Comparison of ENCODE assay signal across 8 cellular contexts in genomic region chr15:70508561-70509281, GRCh38.
DNase-seq lines count a peak whose midpoint lies in the region; ATAC-seq and TF ChIP-seq lines count a peak whose summit lies in the region.

No MANE protein-coding gene starts in this region.

- H3K27ac ChIP-seq in KMS-11 (no peak overlapping the region), lower lobe of right lung (peak overlapping the region; percentile 53), neuronal stem cell (replicated peaks; ENCODE audit: low read length) (no peak overlapping the region)

- H2AK5ac ChIP-seq in neuronal stem cell (ENCODE audit: low read depth, low read length): no peak overlapping the region

- H3K36me3 ChIP-seq in BE2C (no peaks in the 10 kb centered on the region), KMS-11 (ENCODE audit: insufficient read depth) (no peaks in the 10 kb centered on the region), lower lobe of right lung (no peaks in the 10 kb centered on the region), neuronal stem cell (replicated peaks in 1 of 2; ENCODE audit: control insufficient read depth in 2 of 2, insufficient read depth in 2 of 2, low read length in 2 of 2) (no peaks in the 10 kb centered on the region)

- H2BK120ac ChIP-seq in neuronal stem cell (ENCODE audit: low read depth, low read length): no peak overlapping the region

- H3K27me3 ChIP-seq in BE2C (no peaks in the 10 kb centered on the region), KMS-11 (ENCODE audit: insufficient read depth, low read depth) (no peaks in the 10 kb centered on the region), lower lobe of right lung (ENCODE audit: low read depth) (no peaks in the 10 kb centered on the region), neuronal stem cell (ENCODE audit: control insufficient read depth in 3 of 3, insufficient read depth in 3 of 3, low read depth in 1 of 3, low read length in 3 of 3) (no peaks in the 10 kb centered on the region)

- H2BK12ac ChIP-seq in neuronal stem cell (ENCODE audit: low read length): no peak overlapping the region

- TF ChIP-seq CTCF in BE2C (IDR thresholded peaks at IDR 0.05; ENCODE audit: low read depth, low read length): peak; percentile 19; the same call in 1 of the 2 replicates
- 0 out of 2 replicates have a peak, but pooled peaks have one; percentile 20 for TF ChIP-seq CTCF in KMS-11 (conservative IDR thresholded peaks at IDR 0.05; ENCODE audit: low read depth, low read length)
- no peak for TF ChIP-seq CTCF in lower lobe of right lung (IDR thresholded peaks at IDR 0.05)

- H4K91ac ChIP-seq in neuronal stem cell (ENCODE audit: low read depth, low read length, poor library complexity): no peak overlapping the region

- H2BK5ac ChIP-seq in neuronal stem cell (ENCODE audit: low read length): no peak overlapping the region

- DNase-seq in BE2C: no peak
- DNase-seq in activated naive CD4-positive, alpha-beta T cell treated with anti-CD3 and anti-CD28 coated beads, Interleukin-2, amount 50 U/mL, for 16 hours: peak; percentile 46
- DNase-seq in lower lobe of right lung: peak; percentile 73
- DNase-seq in RPMI8226: no peak
- DNase-seq in neuronal stem cell (ENCODE audit: low spot score): no peak
- DNase-seq in DMS153 treated with DMSO at 0.1 percent for 48 hours (lab: John Stamatoyannopoulos, UW; ENCODE audit: unreplicated experiment): no peak

- no peak overlapping the region for H2BK15ac ChIP-seq in neuronal stem cell (ENCODE audit: low read length)

- H4K8ac ChIP-seq in neuronal stem cell (ENCODE audit: low read depth, low read length): no peak overlapping the region

- H2AFZ ChIP-seq in KMS-11 (ENCODE audit: low read depth) (0 out of 2 replicates have a peak overlapping the region, but pooled peaks have one; percentile 12), neuronal stem cell (ENCODE audit: low read length) (no peak overlapping the region)

- no peak overlapping the region for H3K23ac ChIP-seq in neuronal stem cell (ENCODE audit: low read depth, low read length, poor library complexity)

- H3K9me3 ChIP-seq in BE2C (0 out of 2 replicates have a peak, but pooled peaks cover 11% of the 10 kb centered on the region), lower lobe of right lung (peaks cover 10% of the 10 kb centered on the region), neuronal stem cell (replicated peaks in 1 of 2; ENCODE audit: control insufficient read depth in 2 of 2, insufficient read depth in 1 of 2, low read depth in 1 of 2, low read length in 2 of 2) (peaks cover 0 to 10% of the 10 kb centered on the region in 2 donors)

- intact Hi-C loops in lower lobe of right lung (cut with DNase I): no loop called here

- no peak overlapping the region for H3K18ac ChIP-seq in neuronal stem cell (ENCODE audit: low read length)

- H3K79me2 ChIP-seq in KMS-11 (ENCODE audit: insufficient read depth, low read depth): no peaks in the 10 kb centered on the region

- H3K79me1 ChIP-seq in neuronal stem cell (ENCODE audit: low read depth, low read length): no peaks in the 10 kb centered on the region

- H3K4me3 ChIP-seq in BE2C (ENCODE audit: low read depth, low read length) (no peak overlapping the region), KMS-11 (IDR thresholded peaks at IDR 0.05; ENCODE audit: insufficient read depth, low read depth, low read length) (no peak overlapping the region), lower lobe of right lung (no peak overlapping the region), neuronal stem cell (ENCODE audit: low read length in 2 of 2) (no peak overlapping the region)

- no CpG with 5 or more reads among the region's 5 CpGs for WGBS in neuronal stem cell (ENCODE audit: extremely low coverage in 2 of 2, insufficient read length in 2 of 2, insufficient replicate concordance in 1 of 2), 2 donors

- H3K9ac ChIP-seq in KMS-11 (no peak overlapping the region), neuronal stem cell (ENCODE audit: low read depth, low read length, poor library complexity) (no peak overlapping the region)

- H3K4me2 ChIP-seq in KMS-11 (peak overlapping the region; percentile 3; the same call in 1 of the 2 replicates), neuronal stem cell (ENCODE audit: insufficient read depth, low read length, poor library complexity, severe bottlenecking) (no peak overlapping the region)

- H3K4me1 ChIP-seq in BE2C (peaks cover 27% of the 10 kb centered on the region), KMS-11 (ENCODE audit: low read depth, poor library complexity, severe bottlenecking) (peaks cover 66% of the 10 kb centered on the region), lower lobe of right lung (peaks cover 39% of the 10 kb centered on the region), neuronal stem cell (ENCODE audit: control insufficient read depth in 2 of 2, insufficient read depth in 1 of 2, low read depth in 1 of 2, low read length in 2 of 2) (peaks cover 0 to 15% of the 10 kb centered on the region in 2 donors)

- H3K4ac ChIP-seq in neuronal stem cell (ENCODE audit: low read length): no peak overlapping the region

- H4K20me1 ChIP-seq in KMS-11 (ENCODE audit: insufficient read depth): no peaks in the 10 kb centered on the region

- no peak overlapping the region for H3K14ac ChIP-seq in neuronal stem cell (ENCODE audit: low read length)

- peak; percentile 34 to 36 for ATAC-seq in lower lobe of right lung
- no peak for ATAC-seq in HG03159 (IDR thresholded peaks at IDR 0.05; ENCODE audit: unreplicated experiment)

Comparison
In these comparisons a context has a peak if more than half of its experiments do, and no peak if none do; other contexts are left out.
1. DNase-seq: peak in activated naive CD4-positive, alpha-beta T cell treated with anti-CD3 and anti-CD28 coated beads, Interleukin-2, amount 50 U/mL, for 16 hours (single experiment) and lower lobe of right lung (single experiment); none in BE2C (single experiment), RPMI8226 (single experiment), neuronal stem cell (single experiment) and DMS153 treated with DMSO at 0.1 percent for 48 hours (single experiment).